In the genomic region with DNA sequence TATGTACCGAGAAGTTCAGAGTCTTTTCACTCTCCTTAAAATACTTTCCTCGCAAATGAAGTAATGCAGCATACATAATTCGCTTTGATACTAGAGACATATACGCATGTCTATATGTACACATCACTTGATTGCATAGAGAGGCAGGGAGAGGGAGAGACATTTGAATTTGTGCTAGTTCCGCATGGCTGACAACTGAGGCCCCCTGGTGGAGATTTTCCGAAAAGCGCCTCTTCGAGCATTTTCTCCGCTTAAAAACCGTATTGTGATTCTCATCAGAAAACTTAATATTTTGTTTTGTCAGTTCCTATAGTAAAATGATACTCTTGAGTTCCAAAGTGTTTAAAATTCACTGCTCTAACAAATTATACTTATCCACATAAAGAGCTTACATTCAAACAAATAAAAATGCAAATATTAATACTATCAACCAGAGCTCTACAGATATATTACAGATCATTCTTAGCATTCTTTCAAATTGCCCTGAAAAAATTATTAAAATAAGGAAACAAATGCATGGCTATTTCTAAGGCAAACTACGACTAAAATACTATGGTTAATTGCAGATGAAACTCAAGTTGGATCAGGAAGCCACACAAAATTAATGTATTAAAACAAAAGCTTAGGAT, we compare ENCODE assay signal across 1 cellular context.
TF ChIP-seq lines count a peak whose summit lies in the region.

No MANE protein-coding gene starts in this region.

TF ChIP-seq in K562, 482 proteins besides CTCF, POLR2A, EP300 and RAD21 (continued from another document and continues in another):
- TF ChIP-seq, protein P1, sequence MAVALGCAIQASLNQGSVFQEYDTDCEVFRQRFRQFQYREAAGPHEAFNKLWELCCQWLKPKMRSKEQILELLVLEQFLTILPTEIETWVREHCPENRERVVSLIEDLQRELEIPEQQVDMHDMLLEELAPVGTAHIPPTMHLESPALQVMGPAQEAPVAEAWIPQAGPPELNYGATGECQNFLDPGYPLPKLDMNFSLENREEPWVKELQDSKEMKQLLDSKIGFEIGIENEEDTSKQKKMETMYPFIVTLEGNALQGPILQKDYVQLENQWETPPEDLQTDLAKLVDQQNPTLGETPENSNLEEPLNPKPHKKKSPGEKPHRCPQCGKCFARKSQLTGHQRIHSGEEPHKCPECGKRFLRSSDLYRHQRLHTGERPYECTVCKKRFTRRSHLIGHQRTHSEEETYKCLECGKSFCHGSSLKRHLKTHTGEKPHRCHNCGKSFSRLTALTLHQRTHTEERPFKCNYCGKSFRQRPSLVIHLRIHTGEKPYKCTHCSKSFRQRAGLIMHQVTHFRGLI (CRISPR knock-in tag; IDR thresholded peaks at IDR 0.05), result no peak
- TF ChIP-seq ZNF239 (CRISPR knock-in tag; IDR thresholded peaks at IDR 0.05) (no peak), POLR2G (IDR thresholded peaks at IDR 0.05; ENCODE audit: low read depth, low read length) (no peak), NFXL1 (CRISPR knock-in tag; IDR thresholded peaks at IDR 0.05) (no peak), CBX3 (IDR thresholded peaks at IDR 0.05; ENCODE audit: borderline replicate concordance in 1 of 2, low read length in 2 of 2) (peak in 1 of 2 experiments; percentile 40; a peak in 1 of 3 replicates), KLF10 (CRISPR knock-in tag; IDR thresholded peaks at IDR 0.05) (no peak), BCOR (IDR thresholded peaks at IDR 0.05) (no peak), HMGN3 (IDR thresholded peaks at IDR 0.05; ENCODE audit: borderline replicate concordance, extremely low read depth, insufficient read length, low read depth, low read length) (no peak), RBFOX2 (IDR thresholded peaks at IDR 0.05; ENCODE audit: low read depth, low read length) (no peak), BRF2 (IDR thresholded peaks at IDR 0.05; ENCODE audit: borderline replicate concordance, insufficient read depth, insufficient read length) (no peak), EP400 (IDR thresholded peaks at IDR 0.05) (0 out of 2 replicates have a peak, but pooled peaks have one; percentile 6), TAL1 (IDR thresholded peaks at IDR 0.05) (no peak), SRF (CRISPR knock-in tag; IDR thresholded peaks at IDR 0.05) (no peak), NFIX (CRISPR knock-in tag; IDR thresholded peaks at IDR 0.05; ENCODE audit: low read depth) (no peak), ZNF507 (tag; conservative IDR thresholded peaks at IDR 0.05) (no peak), FOSL1 (tag; conservative IDR thresholded peaks at IDR 0.05) (peak; percentile 30; the same call in 1 of the 2 replicates), HMG20A (CRISPR knock-in tag; conservative IDR thresholded peaks at IDR 0.05) (no peak), WHSC1 (IDR thresholded peaks at IDR 0.05; ENCODE audit: low read length) (no peak), ZNF445 (CRISPR knock-in tag; IDR thresholded peaks at IDR 0.05; ENCODE audit: low read depth) (no peak), NFRKB (IDR thresholded peaks at IDR 0.05; ENCODE audit: low read depth) (no peak), HDAC1 (IDR thresholded peaks at IDR 0.05) (no peak), ZNF444 (CRISPR knock-in tag; IDR thresholded peaks at IDR 0.05) (no peak), THRAP3 (IDR thresholded peaks at IDR 0.05; ENCODE audit: borderline replicate concordance) (no peak), ZBTB49 (CRISPR knock-in tag; IDR thresholded peaks at IDR 0.05; ENCODE audit: borderline replicate concordance) (no peak), LARP7 (IDR thresholded peaks at IDR 0.05) (no peak), JUND (IDR thresholded peaks at IDR 0.05; ENCODE audit: borderline replicate concordance, low read depth, low read length) (0 out of 2 replicates have a peak, but pooled peaks have one; percentile 24), JUND (tag; IDR thresholded peaks at IDR 0.05; ENCODE audit: borderline replicate concordance, low read depth, low read length) (0 out of 3 replicates have a peak, but pooled peaks have one; percentile 12), ATF6 (CRISPR knock-in tag; IDR thresholded peaks at IDR 0.05) (no peak), HCFC1 (IDR thresholded peaks at IDR 0.05; ENCODE audit: low read depth, low read length) (no peak), FOXA1 (IDR thresholded peaks at IDR 0.05; ENCODE audit: borderline replicate concordance) (no peak), HEY1 (CRISPR knock-in tag; IDR thresholded peaks at IDR 0.05; ENCODE audit: borderline replicate concordance) (no peak), CCAR2 (IDR thresholded peaks at IDR 0.05; ENCODE audit: low read depth, low read length) (no peak)
- TF ChIP-seq, protein P2, sequence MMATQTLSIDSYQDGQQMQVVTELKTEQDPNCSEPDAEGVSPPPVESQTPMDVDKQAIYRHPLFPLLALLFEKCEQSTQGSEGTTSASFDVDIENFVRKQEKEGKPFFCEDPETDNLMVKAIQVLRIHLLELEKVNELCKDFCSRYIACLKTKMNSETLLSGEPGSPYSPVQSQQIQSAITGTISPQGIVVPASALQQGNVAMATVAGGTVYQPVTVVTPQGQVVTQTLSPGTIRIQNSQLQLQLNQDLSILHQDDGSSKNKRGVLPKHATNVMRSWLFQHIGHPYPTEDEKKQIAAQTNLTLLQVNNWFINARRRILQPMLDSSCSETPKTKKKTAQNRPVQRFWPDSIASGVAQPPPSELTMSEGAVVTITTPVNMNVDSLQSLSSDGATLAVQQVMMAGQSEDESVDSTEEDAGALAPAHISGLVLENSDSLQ (IDR thresholded peaks at IDR 0.05), result 0 out of 2 replicates have a peak, but pooled peaks have one; percentile 26
- TF ChIP-seq, protein P3, sequence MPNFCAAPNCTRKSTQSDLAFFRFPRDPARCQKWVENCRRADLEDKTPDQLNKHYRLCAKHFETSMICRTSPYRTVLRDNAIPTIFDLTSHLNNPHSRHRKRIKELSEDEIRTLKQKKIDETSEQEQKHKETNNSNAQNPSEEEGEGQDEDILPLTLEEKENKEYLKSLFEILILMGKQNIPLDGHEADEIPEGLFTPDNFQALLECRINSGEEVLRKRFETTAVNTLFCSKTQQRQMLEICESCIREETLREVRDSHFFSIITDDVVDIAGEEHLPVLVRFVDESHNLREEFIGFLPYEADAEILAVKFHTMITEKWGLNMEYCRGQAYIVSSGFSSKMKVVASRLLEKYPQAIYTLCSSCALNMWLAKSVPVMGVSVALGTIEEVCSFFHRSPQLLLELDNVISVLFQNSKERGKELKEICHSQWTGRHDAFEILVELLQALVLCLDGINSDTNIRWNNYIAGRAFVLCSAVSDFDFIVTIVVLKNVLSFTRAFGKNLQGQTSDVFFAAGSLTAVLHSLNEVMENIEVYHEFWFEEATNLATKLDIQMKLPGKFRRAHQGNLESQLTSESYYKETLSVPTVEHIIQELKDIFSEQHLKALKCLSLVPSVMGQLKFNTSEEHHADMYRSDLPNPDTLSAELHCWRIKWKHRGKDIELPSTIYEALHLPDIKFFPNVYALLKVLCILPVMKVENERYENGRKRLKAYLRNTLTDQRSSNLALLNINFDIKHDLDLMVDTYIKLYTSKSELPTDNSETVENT (CRISPR knock-in tag; IDR thresholded peaks at IDR 0.05), result no peak
- TF ChIP-seq, protein P4, sequence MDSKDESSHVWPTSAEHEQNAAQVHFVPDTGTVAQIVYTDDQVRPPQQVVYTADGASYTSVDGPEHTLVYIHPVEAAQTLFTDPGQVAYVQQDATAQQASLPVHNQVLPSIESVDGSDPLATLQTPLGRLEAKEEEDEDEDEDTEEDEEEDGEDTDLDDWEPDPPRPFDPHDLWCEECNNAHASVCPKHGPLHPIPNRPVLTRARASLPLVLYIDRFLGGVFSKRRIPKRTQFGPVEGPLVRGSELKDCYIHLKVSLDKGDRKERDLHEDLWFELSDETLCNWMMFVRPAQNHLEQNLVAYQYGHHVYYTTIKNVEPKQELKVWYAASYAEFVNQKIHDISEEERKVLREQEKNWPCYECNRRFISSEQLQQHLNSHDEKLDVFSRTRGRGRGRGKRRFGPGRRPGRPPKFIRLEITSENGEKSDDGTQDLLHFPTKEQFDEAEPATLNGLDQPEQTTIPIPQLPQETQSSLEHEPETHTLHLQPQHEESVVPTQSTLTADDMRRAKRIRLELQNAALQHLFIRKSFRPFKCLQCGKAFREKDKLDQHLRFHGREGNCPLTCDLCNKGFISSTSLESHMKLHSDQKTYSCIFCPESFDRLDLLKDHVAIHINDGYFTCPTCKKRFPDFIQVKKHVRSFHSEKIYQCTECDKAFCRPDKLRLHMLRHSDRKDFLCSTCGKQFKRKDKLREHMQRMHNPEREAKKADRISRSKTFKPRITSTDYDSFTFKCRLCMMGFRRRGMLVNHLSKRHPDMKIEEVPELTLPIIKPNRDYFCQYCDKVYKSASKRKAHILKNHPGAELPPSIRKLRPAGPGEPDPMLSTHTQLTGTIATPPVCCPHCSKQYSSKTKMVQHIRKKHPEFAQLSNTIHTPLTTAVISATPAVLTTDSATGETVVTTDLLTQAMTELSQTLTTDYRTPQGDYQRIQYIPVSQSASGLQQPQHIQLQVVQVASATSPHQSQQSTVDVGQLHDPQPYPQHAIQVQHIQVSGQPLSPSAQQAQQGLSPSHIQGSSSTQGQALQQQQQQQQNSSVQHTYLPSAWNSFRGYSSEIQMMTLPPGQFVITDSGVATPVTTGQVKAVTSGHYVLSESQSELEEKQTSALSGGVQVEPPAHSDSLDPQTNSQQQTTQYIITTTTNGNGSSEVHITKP (IDR thresholded peaks at IDR 0.05; ENCODE audit: partially characterized antibody), result no peak
- TF ChIP-seq, protein P5, sequence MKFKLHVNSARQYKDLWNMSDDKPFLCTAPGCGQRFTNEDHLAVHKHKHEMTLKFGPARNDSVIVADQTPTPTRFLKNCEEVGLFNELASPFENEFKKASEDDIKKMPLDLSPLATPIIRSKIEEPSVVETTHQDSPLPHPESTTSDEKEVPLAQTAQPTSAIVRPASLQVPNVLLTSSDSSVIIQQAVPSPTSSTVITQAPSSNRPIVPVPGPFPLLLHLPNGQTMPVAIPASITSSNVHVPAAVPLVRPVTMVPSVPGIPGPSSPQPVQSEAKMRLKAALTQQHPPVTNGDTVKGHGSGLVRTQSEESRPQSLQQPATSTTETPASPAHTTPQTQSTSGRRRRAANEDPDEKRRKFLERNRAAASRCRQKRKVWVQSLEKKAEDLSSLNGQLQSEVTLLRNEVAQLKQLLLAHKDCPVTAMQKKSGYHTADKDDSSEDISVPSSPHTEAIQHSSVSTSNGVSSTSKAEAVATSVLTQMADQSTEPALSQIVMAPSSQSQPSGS (CRISPR knock-in tag; IDR thresholded peaks at IDR 0.05), result no peak
- TF ChIP-seq, protein P6, sequence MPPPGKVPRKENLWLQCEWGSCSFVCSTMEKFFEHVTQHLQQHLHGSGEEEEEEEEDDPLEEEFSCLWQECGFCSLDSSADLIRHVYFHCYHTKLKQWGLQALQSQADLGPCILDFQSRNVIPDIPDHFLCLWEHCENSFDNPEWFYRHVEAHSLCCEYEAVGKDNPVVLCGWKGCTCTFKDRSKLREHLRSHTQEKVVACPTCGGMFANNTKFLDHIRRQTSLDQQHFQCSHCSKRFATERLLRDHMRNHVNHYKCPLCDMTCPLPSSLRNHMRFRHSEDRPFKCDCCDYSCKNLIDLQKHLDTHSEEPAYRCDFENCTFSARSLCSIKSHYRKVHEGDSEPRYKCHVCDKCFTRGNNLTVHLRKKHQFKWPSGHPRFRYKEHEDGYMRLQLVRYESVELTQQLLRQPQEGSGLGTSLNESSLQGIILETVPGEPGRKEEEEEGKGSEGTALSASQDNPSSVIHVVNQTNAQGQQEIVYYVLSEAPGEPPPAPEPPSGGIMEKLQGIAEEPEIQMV (tag; conservative IDR thresholded peaks at IDR 0.05; ENCODE audit: low read depth), result no peak
- TF ChIP-seq, protein P7, sequence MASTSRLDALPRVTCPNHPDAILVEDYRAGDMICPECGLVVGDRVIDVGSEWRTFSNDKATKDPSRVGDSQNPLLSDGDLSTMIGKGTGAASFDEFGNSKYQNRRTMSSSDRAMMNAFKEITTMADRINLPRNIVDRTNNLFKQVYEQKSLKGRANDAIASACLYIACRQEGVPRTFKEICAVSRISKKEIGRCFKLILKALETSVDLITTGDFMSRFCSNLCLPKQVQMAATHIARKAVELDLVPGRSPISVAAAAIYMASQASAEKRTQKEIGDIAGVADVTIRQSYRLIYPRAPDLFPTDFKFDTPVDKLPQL (IDR thresholded peaks at IDR 0.05; ENCODE audit: extremely low read depth, insufficient read length), result no peak
